ENCODE assay signal across 8 cellular contexts in genomic region chr20:31603822-31604566, GRCh38. TPM values are rescaled to one million over a fixed set of nuclear protein-coding genes. Genes with fewer than 3 reads are reported as not detected.
A peak's percentile ranks its signal among the peaks of the same experiment; 100 is the strongest.
DNase-seq lines count a peak whose midpoint lies in the region; ATAC-seq and TF ChIP-seq lines count a peak whose summit lies in the region.

No MANE protein-coding gene starts in this region.

- peaks cover 26 to 50% (median 33%) of the 10 kb centered on the region in 3 donors for H3K27me3 Mint-ChIP-seq in CD14-positive monocyte (ENCODE audit: low read depth in 3 of 3)
- peaks cover 43% of the 10 kb centered on the region for H3K27me3 Mint-ChIP-seq in activated T-helper 2 cell treated with anti-CD3 and anti-CD28 coated beads, Interferon-gamma antibody, Interleukin-2, Interleukin-4, amounts not matched to agents 10 μg/mL and 5 μg/mL and 100 μg/mL, durations not matched to agents 14 hours and 24 hours and 36 hours (ENCODE audit: low read depth)
- peaks cover 24 to 54% (median 33%) of the 10 kb centered on the region in 5 donors for H3K27me3 Mint-ChIP-seq in naive thymus-derived CD4-positive, alpha-beta T cell

- H3K36me3 ChIP-seq in MG63, result peaks cover 18% of the 10 kb centered on the region
- no peaks in the 10 kb centered on the region for H3K36me3 ChIP-seq in naive thymus-derived CD4-positive, alpha-beta T cell (ENCODE audit: control insufficient read depth in 2 of 3, insufficient read depth in 3 of 3, low read length in 3 of 3)

- TF ChIP-seq CTCF in CD14-positive monocyte (IDR thresholded peaks at IDR 0.05), result no peak
- TF ChIP-seq CTCF in RWPE1 (conservative IDR thresholded peaks at IDR 0.05; ENCODE audit: low read depth), result no peak

- peaks cover 0 to 11% (median 2%) of the 10 kb centered on the region in 7 donors for H3K9me3 Mint-ChIP-seq in CD14-positive monocyte
- H3K9me3 Mint-ChIP-seq in activated T-helper 2 cell treated with anti-CD3 and anti-CD28 coated beads, Interferon-gamma antibody, Interleukin-2, Interleukin-4, amounts not matched to agents 10 μg/mL and 5 μg/mL and 100 μg/mL, durations not matched to agents 14 hours and 24 hours and 36 hours, result no peaks in the 10 kb centered on the region
- no peaks in the 10 kb centered on the region for H3K9me3 Mint-ChIP-seq in naive thymus-derived CD4-positive, alpha-beta T cell

- peak; percentile 46 for ATAC-seq in GM21367 (IDR thresholded peaks at IDR 0.05; ENCODE audit: unreplicated experiment)
- peak; percentile 68 for ATAC-seq in naive thymus-derived CD4-positive, alpha-beta T cell

- peak overlapping the region; percentile 69 for H3K4me3 ChIP-seq in MG63
- peak overlapping the region; percentile 97 for H3K4me3 ChIP-seq in naive thymus-derived CD4-positive, alpha-beta T cell (ENCODE audit: low read length)

- H3K36me3 Mint-ChIP-seq in CD14-positive monocyte, result peaks cover 4 to 5% of the 10 kb centered on the region in 2 donors
- no peaks in the 10 kb centered on the region for H3K36me3 Mint-ChIP-seq in activated T-helper 2 cell treated with anti-CD3 and anti-CD28 coated beads, Interferon-gamma antibody, Interleukin-2, Interleukin-4, amounts not matched to agents 10 μg/mL and 5 μg/mL and 100 μg/mL, durations not matched to agents 14 hours and 24 hours and 36 hours (ENCODE audit: low read depth)
- H3K36me3 Mint-ChIP-seq in naive thymus-derived CD4-positive, alpha-beta T cell, result no peaks in the 10 kb centered on the region

- no peaks in the 10 kb centered on the region for H3K9me3 ChIP-seq in MG63
- H3K9me3 ChIP-seq in naive thymus-derived CD4-positive, alpha-beta T cell (ENCODE audit: control insufficient read depth in 2 of 3, low read length in 3 of 3), result no peaks in the 10 kb centered on the region

- no peaks in the 10 kb centered on the region for H3K27me3 ChIP-seq in MG63
- H3K27me3 ChIP-seq in naive thymus-derived CD4-positive, alpha-beta T cell (ENCODE audit: control insufficient read depth in 2 of 2, insufficient read depth in 2 of 2, low read length in 2 of 2), result peaks cover 0 to 11% of the 10 kb centered on the region in 2 donors

- intact Hi-C loops in CD14-positive monocyte (cut with micrococcal nuclease), result loop anchor here (2.0 to 10.0 kb wide), 2 partner anchors 31 to 511 kb away; no protein-coding TSS in a partner anchor
- intact Hi-C loops in activated T-helper 2 cell treated with anti-CD3 and anti-CD28 coated beads, Interferon-gamma antibody, Interleukin-2, Interleukin-4, amounts not matched to agents 10 μg/mL and 5 μg/mL and 100 μg/mL, durations not matched to agents 14 hours and 24 hours and 36 hours (cut with micrococcal nuclease), result loop anchor here (1.0 to 2.0 kb wide), 3 partner anchors 8 to 119 kb away; partner anchors contain the start of gene BCL2L1
- intact Hi-C loops in naive thymus-derived CD4-positive, alpha-beta T cell (cut with micrococcal nuclease), result loop anchor here (2.0 kb wide), 1 partner anchor 89 kb away; the partner anchor contains the start of gene HM13 (in 2 of the 2)

- peak overlapping the region; percentile 95 to 97 for H3K4me3 Mint-ChIP-seq in CD14-positive monocyte
- H3K4me3 Mint-ChIP-seq in activated T-helper 2 cell treated with anti-CD3 and anti-CD28 coated beads, Interferon-gamma antibody, Interleukin-2, Interleukin-4, amounts not matched to agents 10 μg/mL and 5 μg/mL and 100 μg/mL, durations not matched to agents 14 hours and 24 hours and 36 hours (ENCODE audit: low read depth), result peak overlapping the region; percentile 87
- H3K4me3 Mint-ChIP-seq in naive thymus-derived CD4-positive, alpha-beta T cell, result peak overlapping the region; percentile 85 to 97 (median 96)

- POLR2A ChIA-PET in RWPE1 (lab: Yijun Ruan, JAX; ENCODE audit: low non-redundant PET), result interaction anchor here (1.1 to 5.9 kb wide), 9 partner anchors 8 to 46 kb away, joined by 3 to 54 read pairs (median 17); no protein-coding TSS in a partner anchor
- POLR2A ChIA-PET in naive thymus-derived CD4-positive, alpha-beta T cell (lab: Charles Lee), result interaction anchor here (0.9 to 2.7 kb wide), 4 partner anchors 30 to 44 kb away, joined by 4 to 23 read pairs (median 6); no protein-coding TSS in a partner anchor

- peak overlapping the region; percentile 83 to 95 (median 90) for H3K27ac Mint-ChIP-seq in CD14-positive monocyte
- H3K27ac Mint-ChIP-seq in activated T-helper 2 cell treated with anti-CD3 and anti-CD28 coated beads, Interferon-gamma antibody, Interleukin-2, Interleukin-4, amounts not matched to agents 10 μg/mL and 5 μg/mL and 100 μg/mL, durations not matched to agents 14 hours and 24 hours and 36 hours, result peak overlapping the region; percentile 53
- H3K27ac Mint-ChIP-seq in naive thymus-derived CD4-positive, alpha-beta T cell, result peak overlapping the region in 3 of 9 donors; percentile 30 to 88 (median 71)

- peaks cover 46% of the 10 kb centered on the region for H3K4me1 Mint-ChIP-seq in CD14-positive monocyte
- H3K4me1 Mint-ChIP-seq in activated T-helper 2 cell treated with anti-CD3 and anti-CD28 coated beads, Interferon-gamma antibody, Interleukin-2, Interleukin-4, amounts not matched to agents 10 μg/mL and 5 μg/mL and 100 μg/mL, durations not matched to agents 14 hours and 24 hours and 36 hours (ENCODE audit: low read depth), result peaks cover 23% of the 10 kb centered on the region
- peaks cover 7 to 29% (median 17%) of the 10 kb centered on the region in 7 donors for H3K4me1 Mint-ChIP-seq in naive thymus-derived CD4-positive, alpha-beta T cell

- H3K27ac ChIP-seq in RWPE1, result peak overlapping the region; percentile 86
- H3K27ac ChIP-seq in naive thymus-derived CD4-positive, alpha-beta T cell (ENCODE audit: low read depth, low read length), result peak overlapping the region; percentile 36

- DNase-seq in CD14-positive monocyte (ENCODE audit: low spot score) (peak; percentile 95), MG63 (peak; percentile 99), RWPE1 (ENCODE audit: low spot score) (peak; percentile 91), fibroblast of peridontal ligament (ENCODE audit: extremely low read depth) (peak; percentile 86)
- peak; percentile 70 for DNase-seq in activated T-helper 2 cell treated with anti-CD3 and anti-CD28 coated beads, Interferon-gamma antibody, Interleukin-2, Interleukin-4, amounts not matched to agents 10 μg/mL and 5 μg/mL and 100 μg/mL, durations not matched to agents 14 hours and 24 hours and 36 hours (ENCODE audit: low spot score)
- DNase-seq in naive thymus-derived CD4-positive, alpha-beta T cell, result peak; percentile 24 to 82 (median 45)
- DNase-seq in stimulated activated CD8-positive, alpha-beta memory T cell treated with anti-CD3 and anti-CD28 coated beads, Interleukin-7, amount 100 ng/mL, for 4 hours (ENCODE audit: low read depth in 2 of 2), result peak; percentile 31 to 64

- CTCF ChIA-PET in RWPE1 (lab: Yijun Ruan, JAX), result interaction anchor here (0.6 to 2.5 kb wide), 8 partner anchors 9 to 120 kb away, joined by 3 to 14 read pairs (median 8); no protein-coding TSS in a partner anchor
- CTCF ChIA-PET in naive thymus-derived CD4-positive, alpha-beta T cell (lab: Charles Lee), result interaction anchor here (1.3 to 13.1 kb wide), 2 partner anchors 17 to 41 kb away, joined by 3 to 568 read pairs; no protein-coding TSS in a partner anchor

- peaks cover 5 to 27% of the 10 kb centered on the region in 2 donors for H3K4me1 ChIP-seq in naive thymus-derived CD4-positive, alpha-beta T cell (ENCODE audit: control insufficient read depth in 2 of 2, insufficient read depth in 2 of 2, low read length in 2 of 2)

RNA-seq across cellular contexts. Expression of gene ID1, which starts 1.1 kb away (rescaled TPM):
- polyA plus RNA-seq in CD14-positive monocyte, result 10 to 100 TPM in 1 of 2 donors, 1 to 10 TPM in 1; 3.9 to 12.5 TPM
- 363 and 396 TPM in 2 replicates for total RNA-seq in MG63 (2014; rRNA removed; shearing (Covaris generic); ENCODE audit: low replicate concordance)
- 1.5 and 2.1 TPM in 2 replicates for total RNA-seq in activated T-helper 2 cell treated with anti-CD3 and anti-CD28 coated beads, Interferon-gamma antibody, Interleukin-2, Interleukin-4, amounts not matched to agents 10 μg/mL and 5 μg/mL and 100 μg/mL, durations not matched to agents 14 hours and 24 hours and 36 hours
- total RNA-seq in naive thymus-derived CD4-positive, alpha-beta T cell, result 10 to 100 TPM in 1 of 5 experiments, 1 to 10 TPM in 1, under 1 TPM in 3; 0.41 to 16.9 (median 0.62) TPM
- not detected for polyA plus RNA-seq in naive thymus-derived CD4-positive, alpha-beta T cell

RNA-seq across cellular contexts. Expression of gene COX4I2, which starts 33.7 kb away (rescaled TPM):
- not detected for polyA plus RNA-seq in CD14-positive monocyte
- total RNA-seq in MG63 (2014; rRNA removed; shearing (Covaris generic); ENCODE audit: low replicate concordance), result not detected in 2 replicates
- not detected in 2 replicates for total RNA-seq in activated T-helper 2 cell treated with anti-CD3 and anti-CD28 coated beads, Interferon-gamma antibody, Interleukin-2, Interleukin-4, amounts not matched to agents 10 μg/mL and 5 μg/mL and 100 μg/mL, durations not matched to agents 14 hours and 24 hours and 36 hours
- total RNA-seq in naive thymus-derived CD4-positive, alpha-beta T cell, result not detected
- not detected for polyA plus RNA-seq in naive thymus-derived CD4-positive, alpha-beta T cell

Comparison
In these comparisons a context has a peak if more than half of its experiments do, and no peak if none do; other contexts are left out.
1. Peak in every context shown above with its lines: DNase-seq, ATAC-seq, H3K4me3 ChIP-seq and H3K27ac ChIP-seq.
2. DNase-seq: peak in every context shown above with its lines; median percentile 99 in MG63; 95 in CD14-positive monocyte; 91 in RWPE1; 86 in fibroblast of peridontal ligament; 70 in activated T-helper 2 cell treated with anti-CD3 and anti-CD28 coated beads, Interferon-gamma antibody, Interleukin-2, Interleukin-4, amounts not matched to agents 10 μg/mL and 5 μg/mL and 100 μg/mL, durations not matched to agents 14 hours and 24 hours and 36 hours; 48 in stimulated activated CD8-positive, alpha-beta memory T cell treated with anti-CD3 and anti-CD28 coated beads, Interleukin-7, amount 100 ng/mL, for 4 hours; 45 in naive thymus-derived CD4-positive, alpha-beta T cell.
3. RNA of gene ID1, which starts 1.1 kb away (total RNA-seq): 363 to 396 TPM in MG63; 1.5 to 2.1 TPM in activated T-helper 2 cell treated with anti-CD3 and anti-CD28 coated beads, Interferon-gamma antibody, Interleukin-2, Interleukin-4, amounts not matched to agents 10 μg/mL and 5 μg/mL and 100 μg/mL, durations not matched to agents 14 hours and 24 hours and 36 hours and 0.41 to 16.9 TPM in naive thymus-derived CD4-positive, alpha-beta T cell; every median in the first group is over 10 times any median in the second.